12 cellular contexts compared by ENCODE assay signal in genomic region chr16:80144191-80144590, GRCh38.
DNase-seq lines count a peak whose midpoint lies in the region; ATAC-seq and TF ChIP-seq lines count a peak whose summit lies in the region.
"Had no signal": no experiment of that assay in that cellular context is flagged by ENCODE, and none has a peak within 500 bp of the region (broad histone marks: within the 10 kb centered on the region; RNA-seq: fewer than 3 reads in every experiment).

No MANE protein-coding gene starts in this region.

- no peak overlapping the region for H3K27ac ChIP-seq in upper lobe of left lung
- no peak overlapping the region for H3K27ac ChIP-seq in CD8-positive, alpha-beta memory T cell (ENCODE audit: low read depth, low read length)
- H3K27ac ChIP-seq: testis had no signal

- no peaks in the 10 kb centered on the region for H3K4me1 Mint-ChIP-seq in activated naive CD4-positive, alpha-beta T cell treated with anti-CD3 and anti-CD28 coated beads for 36 hours (ENCODE audit: low read depth)
- no peaks in the 10 kb centered on the region for H3K4me1 Mint-ChIP-seq in CD8-positive, alpha-beta memory T cell

- H3K4me3 Mint-ChIP-seq in activated naive CD4-positive, alpha-beta T cell treated with anti-CD3 and anti-CD28 coated beads for 36 hours: no peak overlapping the region
- no peak overlapping the region for H3K4me3 Mint-ChIP-seq in CD8-positive, alpha-beta memory T cell

- intact Hi-C loops in activated naive CD4-positive, alpha-beta T cell treated with anti-CD3 and anti-CD28 coated beads for 36 hours (cut with micrococcal nuclease): no loop called here

- POLR2A ChIA-PET in CD8-positive, alpha-beta memory T cell (lab: Charles Lee): no interaction called here

- peaks cover 6% of the 10 kb centered on the region for H3K27me3 Mint-ChIP-seq in activated naive CD4-positive, alpha-beta T cell treated with anti-CD3 and anti-CD28 coated beads for 36 hours (ENCODE audit: low read depth)
- H3K27me3 Mint-ChIP-seq in CD8-positive, alpha-beta memory T cell: peaks cover 3 to 20% of the 10 kb centered on the region in 2 donors

- H3K4me3 ChIP-seq in upper lobe of left lung: no peak overlapping the region
- no peak overlapping the region for H3K4me3 ChIP-seq in CD8-positive, alpha-beta memory T cell (ENCODE audit: low read length)
- H3K4me3 ChIP-seq: testis had no signal

- no peak overlapping the region for H3K27ac Mint-ChIP-seq in activated naive CD4-positive, alpha-beta T cell treated with anti-CD3 and anti-CD28 coated beads for 36 hours
- H3K27ac Mint-ChIP-seq in CD8-positive, alpha-beta memory T cell: no peak overlapping the region

- H3K36me3 ChIP-seq in upper lobe of left lung: no peaks in the 10 kb centered on the region
- no peaks in the 10 kb centered on the region for H3K36me3 ChIP-seq in CD8-positive, alpha-beta memory T cell (ENCODE audit: insufficient read depth, low read length)

- CTCF ChIA-PET in activated naive CD4-positive, alpha-beta T cell treated with anti-CD3 and anti-CD28 coated beads for 36 hours (lab: Charles Lee): no interaction called here
- CTCF ChIA-PET in CD8-positive, alpha-beta memory T cell (lab: Charles Lee): no interaction called here

- peaks cover 0 to 11% (median 2%) of the 10 kb centered on the region in 4 donors for H3K9me3 ChIP-seq in upper lobe of left lung
- no peaks in the 10 kb centered on the region for H3K9me3 ChIP-seq in CD8-positive, alpha-beta memory T cell (ENCODE audit: low read length)
- H3K9me3 ChIP-seq: testis had no signal

- no peaks in the 10 kb centered on the region for H3K4me1 ChIP-seq in upper lobe of left lung
- no peaks in the 10 kb centered on the region for H3K4me1 ChIP-seq in CD8-positive, alpha-beta memory T cell (ENCODE audit: insufficient read depth, low read length)
- H3K4me1 ChIP-seq: testis had no signal

- TF ChIP-seq POLR2A in upper lobe of left lung (IDR thresholded peaks at IDR 0.05): no peak

- peak; percentile 51 for DNase-seq in Daoy (ENCODE audit: low read depth)
- peak; percentile 40 for DNase-seq in M059J (ENCODE audit: low read depth)
- DNase-seq in upper lobe of left lung: no peak
- DNase-seq in SKM-1 (lab: John Stamatoyannopoulos, UW; ENCODE audit: unreplicated experiment): no peak
- no peak for DNase-seq in activated naive CD4-positive, alpha-beta T cell treated with anti-CD3 and anti-CD28 coated beads for 36 hours
- no peak for DNase-seq in CD8-positive, alpha-beta memory T cell
- DNase-seq: activated CD4-positive, alpha-beta T cell treated with anti-CD3 and anti-CD28 coated beads for 48 hours; glutamatergic neuron; Kasumi-1; testis had no signal

- no peak for TF ChIP-seq EP300 in upper lobe of left lung (IDR thresholded peaks at IDR 0.05)

- peak; percentile 99 for ATAC-seq in GM19351 (IDR thresholded peaks at IDR 0.05; ENCODE audit: unreplicated experiment)
- ATAC-seq in HG02870 (IDR thresholded peaks at IDR 0.05; ENCODE audit: unreplicated experiment): peak; percentile 100
- no peak for ATAC-seq in upper lobe of left lung (ENCODE audit: low FRiP score in 2 of 2)

- H3K36me3 Mint-ChIP-seq in activated naive CD4-positive, alpha-beta T cell treated with anti-CD3 and anti-CD28 coated beads for 36 hours (ENCODE audit: low read depth): no peaks in the 10 kb centered on the region
- no peaks in the 10 kb centered on the region for H3K36me3 Mint-ChIP-seq in CD8-positive, alpha-beta memory T cell

- no peaks in the 10 kb centered on the region for H3K9me3 Mint-ChIP-seq in activated naive CD4-positive, alpha-beta T cell treated with anti-CD3 and anti-CD28 coated beads for 36 hours
- H3K9me3 Mint-ChIP-seq in CD8-positive, alpha-beta memory T cell: peaks cover 0 to 8% (median 4%) of the 10 kb centered on the region in 5 donors

- no peaks in the 10 kb centered on the region for H3K27me3 ChIP-seq in upper lobe of left lung
- no peaks in the 10 kb centered on the region for H3K27me3 ChIP-seq in CD8-positive, alpha-beta memory T cell (ENCODE audit: insufficient read depth, low read length, poor library complexity, severe bottlenecking)
- H3K27me3 ChIP-seq: testis had no signal

- no peak for TF ChIP-seq CTCF in upper lobe of left lung (IDR thresholded peaks at IDR 0.05)

Comparison
In these comparisons a context has a peak if more than half of its experiments do, and no peak if none do; other contexts are left out.
1. DNase-seq: peak in Daoy (single experiment) and M059J (single experiment); none in upper lobe of left lung (0 of 2), SKM-1 (single experiment), activated naive CD4-positive, alpha-beta T cell treated with anti-CD3 and anti-CD28 coated beads for 36 hours (single experiment) and CD8-positive, alpha-beta memory T cell (0 of 5).
2. ATAC-seq: peak in GM19351 (single experiment) and HG02870 (single experiment); none in upper lobe of left lung (0 of 2).